Comparison of ENCODE assay signal across 1 cellular context in the genomic region with DNA sequence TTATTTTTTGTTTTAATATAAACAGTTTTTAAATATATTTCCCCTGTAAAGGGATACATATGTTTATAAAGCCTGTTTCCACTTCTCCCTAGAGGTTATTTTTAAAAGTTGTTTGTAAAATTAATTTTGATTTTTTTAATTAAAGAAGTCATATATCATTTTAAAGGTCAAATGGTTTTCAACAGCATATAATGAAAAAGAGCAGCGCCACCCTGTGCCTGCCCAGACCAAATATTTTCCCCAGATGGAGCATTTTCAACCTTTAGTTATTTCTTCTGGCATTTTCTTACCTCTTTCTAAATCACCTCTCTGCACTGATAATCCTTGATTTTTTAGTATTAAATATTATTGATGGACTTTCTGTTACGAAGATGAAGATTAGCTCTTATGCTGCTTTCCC.
TF ChIP-seq lines count a peak whose summit lies in the region.

No MANE protein-coding gene starts in this region.

TF ChIP-seq in GM23338, 12 proteins besides CTCF, POLR2A, EP300 and RAD21 (continued from another document):
- no peak for TF ChIP-seq ETS1 (IDR thresholded peaks at IDR 0.05)
- TF ChIP-seq ZNF114 (CRISPR knock-in tag; IDR thresholded peaks at IDR 0.05), result no peak
- no peak for TF ChIP-seq STAT1 (IDR thresholded peaks at IDR 0.05; ENCODE audit: unreplicated experiment)
- TF ChIP-seq, protein P1, sequence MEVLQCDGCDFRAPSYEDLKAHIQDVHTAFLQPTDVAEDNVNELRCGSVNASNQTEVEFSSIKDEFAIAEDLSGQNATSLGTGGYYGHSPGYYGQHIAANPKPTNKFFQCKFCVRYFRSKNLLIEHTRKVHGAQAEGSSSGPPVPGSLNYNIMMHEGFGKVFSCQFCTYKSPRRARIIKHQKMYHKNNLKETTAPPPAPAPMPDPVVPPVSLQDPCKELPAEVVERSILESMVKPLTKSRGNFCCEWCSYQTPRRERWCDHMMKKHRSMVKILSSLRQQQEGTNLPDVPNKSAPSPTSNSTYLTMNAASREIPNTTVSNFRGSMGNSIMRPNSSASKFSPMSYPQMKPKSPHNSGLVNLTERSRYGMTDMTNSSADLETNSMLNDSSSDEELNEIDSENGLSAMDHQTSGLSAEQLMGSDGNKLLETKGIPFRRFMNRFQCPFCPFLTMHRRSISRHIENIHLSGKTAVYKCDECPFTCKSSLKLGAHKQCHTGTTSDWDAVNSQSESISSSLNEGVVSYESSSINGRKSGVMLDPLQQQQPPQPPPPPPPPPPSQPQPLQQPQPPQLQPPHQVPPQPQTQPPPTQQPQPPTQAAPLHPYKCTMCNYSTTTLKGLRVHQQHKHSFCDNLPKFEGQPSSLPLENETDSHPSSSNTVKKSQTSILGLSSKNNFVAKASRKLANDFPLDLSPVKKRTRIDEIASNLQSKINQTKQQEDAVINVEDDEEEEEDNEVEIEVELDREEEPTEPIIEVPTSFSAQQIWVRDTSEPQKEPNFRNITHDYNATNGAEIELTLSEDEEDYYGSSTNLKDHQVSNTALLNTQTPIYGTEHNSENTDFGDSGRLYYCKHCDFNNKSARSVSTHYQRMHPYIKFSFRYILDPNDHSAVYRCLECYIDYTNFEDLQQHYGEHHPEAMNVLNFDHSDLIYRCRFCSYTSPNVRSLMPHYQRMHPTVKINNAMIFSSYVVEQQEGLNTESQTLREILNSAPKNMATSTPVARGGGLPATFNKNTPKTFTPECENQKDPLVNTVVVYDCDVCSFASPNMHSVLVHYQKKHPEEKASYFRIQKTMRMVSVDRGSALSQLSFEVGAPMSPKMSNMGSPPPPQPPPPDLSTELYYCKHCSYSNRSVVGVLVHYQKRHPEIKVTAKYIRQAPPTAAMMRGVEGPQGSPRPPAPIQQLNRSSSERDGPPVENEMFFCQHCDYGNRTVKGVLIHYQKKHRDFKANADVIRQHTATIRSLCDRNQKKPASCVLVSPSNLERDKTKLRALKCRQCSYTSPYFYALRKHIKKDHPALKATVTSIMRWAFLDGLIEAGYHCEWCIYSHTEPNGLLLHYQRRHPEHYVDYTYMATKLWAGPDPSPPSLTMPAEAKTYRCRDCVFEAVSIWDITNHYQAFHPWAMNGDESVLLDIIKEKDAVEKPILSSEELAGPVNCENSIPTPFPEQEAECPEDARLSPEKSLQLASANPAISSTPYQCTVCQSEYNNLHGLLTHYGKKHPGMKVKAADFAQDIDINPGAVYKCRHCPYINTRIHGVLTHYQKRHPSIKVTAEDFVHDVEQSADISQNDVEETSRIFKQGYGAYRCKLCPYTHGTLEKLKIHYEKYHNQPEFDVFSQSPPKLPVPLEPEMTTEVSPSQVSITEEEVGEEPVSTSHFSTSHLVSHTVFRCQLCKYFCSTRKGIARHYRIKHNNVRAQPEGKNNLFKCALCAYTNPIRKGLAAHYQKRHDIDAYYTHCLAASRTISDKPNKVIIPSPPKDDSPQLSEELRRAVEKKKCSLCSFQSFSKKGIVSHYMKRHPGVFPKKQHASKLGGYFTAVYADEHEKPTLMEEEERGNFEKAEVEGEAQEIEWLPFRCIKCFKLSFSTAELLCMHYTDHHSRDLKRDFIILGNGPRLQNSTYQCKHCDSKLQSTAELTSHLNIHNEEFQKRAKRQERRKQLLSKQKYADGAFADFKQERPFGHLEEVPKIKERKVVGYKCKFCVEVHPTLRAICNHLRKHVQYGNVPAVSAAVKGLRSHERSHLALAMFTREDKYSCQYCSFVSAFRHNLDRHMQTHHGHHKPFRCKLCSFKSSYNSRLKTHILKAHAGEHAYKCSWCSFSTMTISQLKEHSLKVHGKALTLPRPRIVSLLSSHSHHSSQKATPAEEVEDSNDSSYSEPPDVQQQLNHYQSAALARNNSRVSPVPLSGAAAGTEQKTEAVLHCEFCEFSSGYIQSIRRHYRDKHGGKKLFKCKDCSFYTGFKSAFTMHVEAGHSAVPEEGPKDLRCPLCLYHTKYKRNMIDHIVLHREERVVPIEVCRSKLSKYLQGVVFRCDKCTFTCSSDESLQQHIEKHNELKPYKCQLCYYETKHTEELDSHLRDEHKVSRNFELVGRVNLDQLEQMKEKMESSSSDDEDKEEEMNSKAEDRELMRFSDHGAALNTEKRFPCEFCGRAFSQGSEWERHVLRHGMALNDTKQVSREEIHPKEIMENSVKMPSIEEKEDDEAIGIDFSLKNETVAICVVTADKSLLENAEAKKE (CRISPR knock-in tag; IDR thresholded peaks at IDR 0.05), result no peak
- no peak for TF ChIP-seq CREB1 (CRISPR knock-in tag; IDR thresholded peaks at IDR 0.05; ENCODE audit: low read depth)
